Comparison of ENCODE assay signal across 36 cellular contexts in genomic region chr6:32814145-32814544, GRCh38. TPM values are rescaled to one million over a fixed set of nuclear protein-coding genes. Genes with fewer than 3 reads are reported as not detected.
DNase-seq lines count a peak whose midpoint lies in the region; ATAC-seq lines count a peak whose summit lies in the region.
"Had no signal": no experiment of that assay in that cellular context is flagged by ENCODE, and none has a peak within 500 bp of the region (broad histone marks: within the 10 kb centered on the region; RNA-seq: fewer than 3 reads in every experiment).

No MANE protein-coding gene starts in this region.

- WGBS in esophagus, 2 donors, result 71 to 78% methylated on average over 2 of the region's 2 CpGs

- no peaks in the 10 kb centered on the region for H3K4me1 Mint-ChIP-seq in activated T-cell treated with anti-CD3 and anti-CD28 coated beads, Interleukin-2, amount 50 U/mL, for 72 hours (ENCODE audit: low read depth)
- peaks cover 85% of the 10 kb centered on the region for H3K4me1 Mint-ChIP-seq in stimulated activated memory B cell treated with anti-CD40 and anti-IgM and Interleukin-4, amounts not matched to agents 10 μg/mL and 1 μg/mL and 100 μg/mL, for 72 hours
- H3K4me1 Mint-ChIP-seq: endodermal cell had no signal

- H3K4me1 ChIP-seq in esophagus (ENCODE audit: control insufficient read depth in 2 of 2, insufficient read depth in 2 of 2, low read length in 1 of 2), result peaks cover 0 to 3% of the 10 kb centered on the region in 2 donors
- H3K4me1 ChIP-seq: body of pancreas, sigmoid colon, upper lobe of left lung had no signal

- H3K36me3 Mint-ChIP-seq in activated T-cell treated with anti-CD3 and anti-CD28 coated beads, Interleukin-2, amount 50 U/mL, for 72 hours (ENCODE audit: insufficient read depth in 2 of 2), result no peaks in the 10 kb centered on the region
- peaks cover 62% of the 10 kb centered on the region for H3K36me3 Mint-ChIP-seq in stimulated activated memory B cell treated with anti-CD40 and anti-IgM and Interleukin-4, amounts not matched to agents 10 μg/mL and 1 μg/mL and 100 μg/mL, for 72 hours
- H3K36me3 Mint-ChIP-seq: activated CD8-positive, alpha-beta memory T cell treated with anti-CD3 and anti-CD28 coated beads, Interleukin-2, amount 10 ng/mL, durations not matched to agents 7 days and 5 days; natural killer cell treated with Interleukin-12 subunit alpha and Interleukin-12 subunit beta and Interleukin-15 and Interleukin-18, amount 100 ng/mL, for 72 hours had no signal

- H3K4me3 Mint-ChIP-seq in activated T-cell treated with anti-CD3 and anti-CD28 coated beads, Interleukin-2, amount 50 U/mL, for 72 hours, result no peak overlapping the region
- H3K4me3 Mint-ChIP-seq in stimulated activated memory B cell treated with anti-CD40 and anti-IgM and Interleukin-4, amounts not matched to agents 10 μg/mL and 1 μg/mL and 100 μg/mL, for 72 hours, result peak overlapping the region; percentile 98
- H3K4me3 Mint-ChIP-seq: activated CD8-positive, alpha-beta memory T cell treated with anti-CD3 and anti-CD28 coated beads, Interleukin-2, amount 10 ng/mL, durations not matched to agents 7 days and 5 days; activated T-cell treated with anti-CD3 and anti-CD28 coated beads, Interleukin-2, amount 50 U/mL, for 4 hours; CD4-positive, CD25-positive, alpha-beta regulatory T cell; endodermal cell; natural killer cell treated with Interleukin-12 subunit alpha and Interleukin-12 subunit beta and Interleukin-15 and Interleukin-18, amount 100 ng/mL, for 72 hours had no signal

- no peak for DNase-seq in activated T-cell treated with anti-CD3 and anti-CD28 coated beads, Interleukin-2, amount 50 U/mL, for 72 hours
- no peak for DNase-seq in activated T-cell treated with anti-CD3 and anti-CD28 coated beads, Interleukin-2, amount 50 U/mL, for 48 hours
- DNase-seq in MV-4-11 (lab: John Stamatoyannopoulos, UW) (peak; percentile 33), SW 1271 (lab: John Stamatoyannopoulos, UW) (no peak), caudate nucleus (lab: John Stamatoyannopoulos, UW) (no peak)
- DNase-seq: activated CD4-positive, alpha-beta T cell treated with anti-CD3 and anti-CD28 coated beads, Interleukin-2, amount 50 U/mL, for 1 hour; activated CD8-positive, alpha-beta memory T cell treated with anti-CD3 and anti-CD28 coated beads, Interleukin-2, amount 10 ng/mL, durations not matched to agents 7 days and 5 days; activated naive CD4-positive, alpha-beta T cell; activated T-cell treated with anti-CD3 and anti-CD28 coated beads, Interleukin-2, amount 50 U/mL, for 4 hours; body of pancreas; Calu3; CD4-positive, CD25-positive, alpha-beta regulatory T cell; cerebellar nuclear complex; dermis blood vessel endothelial cell; DMS79; endodermal cell; gastrocnemius medialis; GF-D8; mucosa of descending colon; NCI-H1436; NCI-H2107; NCI-H748 treated with DMSO at 0.1 percent for 48 hours; SIG-M5; sigmoid colon; stimulated activated CD4-positive, alpha-beta T cell treated with anti-CD3 and anti-CD28 coated beads, Interleukin-4, amount 100 ng/mL, for 24 hours; T1000; upper lobe of left lung had no signal

- ATAC-seq in activated T-cell treated with anti-CD3 and anti-CD28 coated beads, Interleukin-2, amount 50 U/mL, for 72 hours (replicated peaks in 1 of 2), result peak; percentile 62 to 66
- no peak for ATAC-seq in stimulated activated memory B cell treated with anti-CD40 and anti-IgM and Interleukin-4, amounts not matched to agents 10 μg/mL and 1 μg/mL and 100 μg/mL, for 72 hours
- ATAC-seq in GM21526 (IDR thresholded peaks at IDR 0.05; ENCODE audit: low FRiP score, unreplicated experiment), result no peak
- ATAC-seq: activated CD8-positive, alpha-beta memory T cell treated with anti-CD3 and anti-CD28 coated beads, Interleukin-2, amount 10 ng/mL, durations not matched to agents 7 days and 5 days; activated T-cell treated with anti-CD3 and anti-CD28 coated beads, Interleukin-2, amount 50 U/mL, for 4 hours; body of pancreas; gastrocnemius medialis; mucosa of descending colon; natural killer cell treated with Interleukin-12 subunit alpha and Interleukin-12 subunit beta and Interleukin-15 and Interleukin-18, amount 100 ng/mL, for 72 hours had no signal

- no peaks in the 10 kb centered on the region for H3K27me3 Mint-ChIP-seq in activated T-cell treated with anti-CD3 and anti-CD28 coated beads, Interleukin-2, amount 50 U/mL, for 72 hours (ENCODE audit: low read depth)
- no peaks in the 10 kb centered on the region for H3K27me3 Mint-ChIP-seq in stimulated activated memory B cell treated with anti-CD40 and anti-IgM and Interleukin-4, amounts not matched to agents 10 μg/mL and 1 μg/mL and 100 μg/mL, for 72 hours
- H3K27me3 Mint-ChIP-seq: activated CD8-positive, alpha-beta memory T cell treated with anti-CD3 and anti-CD28 coated beads, Interleukin-2, amount 10 ng/mL, durations not matched to agents 7 days and 5 days; natural killer cell treated with Interleukin-12 subunit alpha and Interleukin-12 subunit beta and Interleukin-15 and Interleukin-18, amount 100 ng/mL, for 72 hours had no signal

- no peaks in the 10 kb centered on the region for H3K27me3 ChIP-seq in esophagus (ENCODE audit: control insufficient read depth in 1 of 2, insufficient read depth in 2 of 2, low read length in 2 of 2)
- H3K27me3 ChIP-seq: body of pancreas, gastrocnemius medialis, sigmoid colon, upper lobe of left lung had no signal

- H3K4me3 ChIP-seq in esophagus (ENCODE audit: low read depth in 1 of 2, low read length in 2 of 2), result no peak overlapping the region
- H3K4me3 ChIP-seq: body of pancreas, gastrocnemius medialis, mucosa of descending colon, sigmoid colon, upper lobe of left lung had no signal

- no peak overlapping the region for H3K27ac Mint-ChIP-seq in activated T-cell treated with anti-CD3 and anti-CD28 coated beads, Interleukin-2, amount 50 U/mL, for 72 hours
- peak overlapping the region; percentile 98 for H3K27ac Mint-ChIP-seq in stimulated activated memory B cell treated with anti-CD40 and anti-IgM and Interleukin-4, amounts not matched to agents 10 μg/mL and 1 μg/mL and 100 μg/mL, for 72 hours
- H3K27ac Mint-ChIP-seq: activated CD8-positive, alpha-beta memory T cell treated with anti-CD3 and anti-CD28 coated beads, Interleukin-2, amount 10 ng/mL, durations not matched to agents 7 days and 5 days; CD4-positive, CD25-positive, alpha-beta regulatory T cell; endodermal cell; natural killer cell treated with Interleukin-12 subunit alpha and Interleukin-12 subunit beta and Interleukin-15 and Interleukin-18, amount 100 ng/mL, for 72 hours had no signal

- H3K36me3 ChIP-seq in esophagus (ENCODE audit: control insufficient read depth in 2 of 2, insufficient read depth in 2 of 2, low read length in 1 of 2), result no peaks in the 10 kb centered on the region
- H3K36me3 ChIP-seq: gastrocnemius medialis, sigmoid colon, upper lobe of left lung had no signal

- H3K9me3 ChIP-seq in esophagus (ENCODE audit: control insufficient read depth in 2 of 2, insufficient read depth in 1 of 2, low read depth in 1 of 2, low read length in 1 of 2), result no peaks in the 10 kb centered on the region
- H3K9me3 ChIP-seq: body of pancreas, gastrocnemius medialis, mucosa of descending colon, sigmoid colon, upper lobe of left lung had no signal

- no peaks in the 10 kb centered on the region for H3K9me3 Mint-ChIP-seq in activated T-cell treated with anti-CD3 and anti-CD28 coated beads, Interleukin-2, amount 50 U/mL, for 72 hours
- no peaks in the 10 kb centered on the region for H3K9me3 Mint-ChIP-seq in stimulated activated memory B cell treated with anti-CD40 and anti-IgM and Interleukin-4, amounts not matched to agents 10 μg/mL and 1 μg/mL and 100 μg/mL, for 72 hours
- H3K9me3 Mint-ChIP-seq: activated T-cell treated with anti-CD3 and anti-CD28 coated beads, Interleukin-2, amount 50 U/mL, for 4 hours; endodermal cell; natural killer cell treated with Interleukin-12 subunit alpha and Interleukin-12 subunit beta and Interleukin-15 and Interleukin-18, amount 100 ng/mL, for 72 hours had no signal

- H3K27ac ChIP-seq in esophagus (ENCODE audit: low read depth in 2 of 2, low read length in 1 of 2), result peak overlapping the region; percentile 3 to 24
- no peak overlapping the region for H3K27ac ChIP-seq in caudate nucleus (ENCODE audit: low read depth, low read length)
- H3K27ac ChIP-seq: body of pancreas, gastrocnemius medialis, KMS-11, sigmoid colon, upper lobe of left lung, VCaP had no signal

RNA-seq across cellular contexts. Expression of gene HLA-DOB, which starts 2.7 kb away (rescaled TPM):
- total RNA-seq in activated T-cell treated with anti-CD3 and anti-CD28 coated beads, Interleukin-2, amount 50 U/mL, for 72 hours, result 1 to 10 TPM; 8.0 to 8.1 TPM
- polyA plus RNA-seq in esophagus, result 1 to 10 TPM in 1 of 2 donors, under 1 TPM in 1; 0.75 to 1.9 TPM
- total RNA-seq: A172, body of pancreas, dermis blood vessel endothelial cell, endodermal cell, kidney epithelial cell, pulmonary artery endothelial cell had no signal

RNA-seq across cellular contexts. Expression of gene TAP2, which starts 24.4 kb away (rescaled TPM):
- total RNA-seq in activated T-cell treated with anti-CD3 and anti-CD28 coated beads, Interleukin-2, amount 50 U/mL, for 72 hours, result 100 to 1,000 TPM; 117 to 127 TPM
- polyA plus RNA-seq in esophagus, result 10 to 100 TPM; 19.3 to 40.5 TPM

RNA-seq across cellular contexts. Expression of gene PSMB8, which starts 29.7 kb away (rescaled TPM):
- total RNA-seq in activated T-cell treated with anti-CD3 and anti-CD28 coated beads, Interleukin-2, amount 50 U/mL, for 72 hours, result 100 to 1,000 TPM; 301 to 305 TPM
- 10 to 100 TPM; 63.1 to 66.9 TPM for polyA plus RNA-seq in esophagus

RNA-seq across cellular contexts. Expression of gene TAP1, which starts 39.4 kb away (rescaled TPM):
- 100 to 1,000 TPM; 328 to 373 TPM for total RNA-seq in activated T-cell treated with anti-CD3 and anti-CD28 coated beads, Interleukin-2, amount 50 U/mL, for 72 hours
- 10 to 100 TPM; 29.3 to 34.2 TPM for polyA plus RNA-seq in esophagus

RNA-seq across cellular contexts. Expression of gene PSMB9, which starts 39.8 kb away (rescaled TPM):
- 100 to 1,000 TPM; 271 to 299 TPM for total RNA-seq in activated T-cell treated with anti-CD3 and anti-CD28 coated beads, Interleukin-2, amount 50 U/mL, for 72 hours
- polyA plus RNA-seq in esophagus, result 10 to 100 TPM; 14.5 to 25.5 TPM
- total RNA-seq: endodermal cell had no signal

Comparison
In these comparisons a context has a peak if more than half of its experiments do, and no peak if none do; other contexts are left out.
1. ATAC-seq: peak in activated T-cell treated with anti-CD3 and anti-CD28 coated beads, Interleukin-2, amount 50 U/mL, for 72 hours (2 of 2); none in stimulated activated memory B cell treated with anti-CD40 and anti-IgM and Interleukin-4, amounts not matched to agents 10 μg/mL and 1 μg/mL and 100 μg/mL, for 72 hours (single experiment) and GM21526 (single experiment).